8 cellular contexts compared by ENCODE assay signal in genomic region chr22:31495343-31495742, GRCh38. TPM values are rescaled to one million over a fixed set of nuclear protein-coding genes. Genes with fewer than 3 reads are reported as not detected.
A peak's percentile ranks its signal among the peaks of the same experiment; 100 is the strongest.
DNase-seq lines count a peak whose midpoint lies in the region; TF ChIP-seq lines count a peak whose summit lies in the region.

No MANE protein-coding gene starts in this region.

- H3K27ac ChIP-seq in VCaP = peak overlapping the region; percentile 83
- peak overlapping the region in 17 of 21 experiments; percentile 48 to 89 (median 80) for H3K27ac ChIP-seq in skin epidermis

- H3K4me3 ChIP-seq in HFF-Myc (replicated peaks; ENCODE audit: low read depth, low read length) = peak overlapping the region; percentile 70
- peak overlapping the region; percentile 97 for H3K4me3 ChIP-seq in fibroblast of villous mesenchyme (ENCODE audit: low read depth, low read length)
- peak overlapping the region in 6 of 7 experiments; percentile 63 to 84 (median 75) for H3K4me3 ChIP-seq in skin epidermis

- DNase-seq in HFF-Myc (ENCODE audit: extremely low read depth, low read depth) = no peak
- DNase-seq in fibroblast of villous mesenchyme (ENCODE audit: low read depth) = no peak
- no peak for DNase-seq in SIG-M5 (lab: John Stamatoyannopoulos, UW)
- no peak for DNase-seq in epidermal melanocyte (ENCODE audit: insufficient read length, low spot score)
- DNase-seq in DMS79 treated with DMSO at 0.1 percent for 48 hours (lab: John Stamatoyannopoulos, UW) = no peak
- no peak for DNase-seq in NCI-H146 treated with DMSO at 0.1 percent for 48 hours (lab: John Stamatoyannopoulos, UW; ENCODE audit: unreplicated experiment)

- no peak for TF ChIP-seq CTCF in HFF-Myc (IDR thresholded peaks at IDR 0.05; ENCODE audit: low read depth, low read length, missing control alignments)
- no peak for TF ChIP-seq CTCF in VCaP (conservative IDR thresholded peaks at IDR 0.05)
- no peak for TF ChIP-seq CTCF in fibroblast of villous mesenchyme (IDR thresholded peaks at IDR 0.05; ENCODE audit: insufficient read depth, low read depth, low read length)

RNA-seq across cellular contexts. Expression of gene SFI1, which starts 1.0 kb away (rescaled TPM):
- 15.5 and 17.1 TPM in 2 replicates for total RNA-seq in fibroblast of villous mesenchyme

RNA-seq across cellular contexts. Expression of gene EIF4ENIF1, which starts 5.7 kb away (rescaled TPM):
- total RNA-seq in fibroblast of villous mesenchyme = 13.5 and 25.0 TPM in 2 replicates
